Comparison of ENCODE assay signal across 13 cellular contexts in the genomic region with DNA sequence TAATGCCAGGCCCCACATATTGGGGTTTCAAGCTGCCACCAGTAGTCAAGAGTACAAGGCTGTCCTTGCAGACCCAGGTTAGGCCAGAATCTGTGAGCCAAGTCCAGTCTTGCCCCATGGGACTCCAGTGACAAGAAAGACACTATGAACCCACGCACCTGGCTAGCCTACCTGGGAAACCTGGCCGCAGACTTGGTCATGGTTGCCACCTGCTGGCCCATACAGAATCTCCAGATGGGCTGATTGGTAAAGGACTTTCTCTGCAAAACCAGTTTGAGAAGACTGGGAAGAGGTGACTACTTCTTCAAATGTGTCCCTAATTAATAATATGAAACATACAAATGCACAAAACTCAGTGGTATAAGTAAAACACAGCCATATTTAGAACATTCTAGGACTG.
DNase-seq lines count a peak whose midpoint lies in the region; ATAC-seq and TF ChIP-seq lines count a peak whose summit lies in the region.
"Had no signal": no experiment of that assay in that cellular context is flagged by ENCODE, and none has a peak within 500 bp of the region (broad histone marks: within the 10 kb centered on the region; RNA-seq: fewer than 3 reads in every experiment).

No MANE protein-coding gene starts in this region.

- no peak for TF ChIP-seq EP300 in Ishikawa (IDR thresholded peaks at IDR 0.05; ENCODE audit: borderline replicate concordance)

- TF ChIP-seq CTCF in A673 (conservative IDR thresholded peaks at IDR 0.05; ENCODE audit: low read depth, low read length) (peak; percentile 20; the same call in 1 of the 2 replicates), RWPE2 (IDR thresholded peaks at IDR 0.05; ENCODE audit: poor library complexity, severe bottlenecking) (peak; percentile 57), tibial artery (IDR thresholded peaks at IDR 0.05) (no peak)

- POLR2A ChIA-PET in A673 (lab: Charles Lee; ENCODE audit: low non-redundant PET), result no interaction called here

- no peak overlapping the region for H3K4me3 ChIP-seq in A673 (ENCODE audit: low read depth, low read length, poor library complexity, severe bottlenecking)
- no peak overlapping the region for H3K4me3 ChIP-seq in RWPE2 (ENCODE audit: severe bottlenecking)
- no peak overlapping the region for H3K4me3 ChIP-seq in tibial artery

- H3K36me3 ChIP-seq in A673 (ENCODE audit: insufficient read depth, low read length, poor library complexity, severe bottlenecking) (no peaks in the 10 kb centered on the region), RWPE2 (ENCODE audit: low read depth) (no peaks in the 10 kb centered on the region), tibial artery (no peaks in the 10 kb centered on the region)

- TF ChIP-seq RAD21 in Ishikawa (IDR thresholded peaks at IDR 0.05; ENCODE audit: low read depth), result peak; percentile 42

- peak; percentile 61; the same call in 1 of the 3 replicates for ATAC-seq in RWPE2 (ENCODE audit: low read depth)
- no peak for ATAC-seq in GM19455 (IDR thresholded peaks at IDR 0.05; ENCODE audit: unreplicated experiment)
- ATAC-seq: left colon, sciatic nerve had no signal

- H3K27me3 ChIP-seq in A673 (replicated peaks; ENCODE audit: insufficient read depth, low read depth, low read length, poor library complexity) (no peaks in the 10 kb centered on the region), RWPE2 (ENCODE audit: insufficient read depth, poor library complexity, severe bottlenecking) (no peaks in the 10 kb centered on the region), tibial artery (no peaks in the 10 kb centered on the region)

- CTCF ChIA-PET in A673 (lab: Charles Lee), result no interaction called here

- DNase-seq in A673 (ENCODE audit: low spot score) (no peak), RWPE2 (ENCODE audit: low spot score) (no peak), islet precursor cell (peak; percentile 71), tibial artery (no peak), NOMO-1 (lab: John Stamatoyannopoulos, UW; ENCODE audit: unreplicated experiment in 2 of 2) (no peak)
- DNase-seq in activated T-cell treated with anti-CD3 and anti-CD28 coated beads, Interleukin-2, amount 50 U/mL, for 1 hour, result no peak
- DNase-seq: activated CD4-positive, CD25-positive, alpha-beta regulatory T cell; dermis blood vessel endothelial cell; left colon; stimulated activated naive CD4-positive, alpha-beta T cell treated with Interleukin-2 at 50 U/mL for 16 hours had no signal

- intact Hi-C loops in A673 (cut with micrococcal nuclease; ENCODE audit: unreplicated experiment) (no loop called here), tibial artery (cut with DNase I; ENCODE audit: low total_unique reads) (no loop called here)

- H3K9me3 ChIP-seq in A673 (ENCODE audit: low read depth, low read length, poor library complexity, severe bottlenecking), result no peaks in the 10 kb centered on the region
- peaks cover 2% of the 10 kb centered on the region for H3K9me3 ChIP-seq in RWPE2 (ENCODE audit: severe bottlenecking)
- H3K9me3 ChIP-seq in tibial artery, result no peaks in the 10 kb centered on the region

- no peaks in the 10 kb centered on the region for H3K4me1 ChIP-seq in A673 (ENCODE audit: insufficient read depth, low read length, poor library complexity, severe bottlenecking)
- no peaks in the 10 kb centered on the region for H3K4me1 ChIP-seq in RWPE2 (ENCODE audit: insufficient read depth, poor library complexity, severe bottlenecking)
- no peaks in the 10 kb centered on the region for H3K4me1 ChIP-seq in tibial artery

- H3K27ac ChIP-seq in A673 (ENCODE audit: low read depth, low read length, poor library complexity, severe bottlenecking), result no peak overlapping the region
- H3K27ac ChIP-seq in RWPE2 (ENCODE audit: poor library complexity, severe bottlenecking), result no peak overlapping the region
- H3K27ac ChIP-seq in tibial artery, result no peak overlapping the region

- no TSS peak for BruUV-seq in A673 (replicated peaks; lab: Mats Ljungman, UMichigan)

TF ChIP-seq in Ishikawa, 13 proteins besides CTCF, POLR2A, EP300 and RAD21:
- no peak for TF ChIP-seq NFIC (IDR thresholded peaks at IDR 0.05)

Comparison
In these comparisons a context has a peak if more than half of its experiments do, and no peak if none do; other contexts are left out.
1. CTCF ChIP-seq: peak in A673 (single experiment) and RWPE2 (single experiment); none in tibial artery (0 of 2).